In genomic region chr21:45479691-45480675, GRCh38 we compare ENCODE assay signal across 14 cellular contexts.
DNase-seq lines count a peak whose midpoint lies in the region; ATAC-seq and TF ChIP-seq lines count a peak whose summit lies in the region.
"Had no signal": no experiment of that assay in that cellular context is flagged by ENCODE, and none has a peak within 500 bp of the region (broad histone marks: within the 10 kb centered on the region; RNA-seq: fewer than 3 reads in every experiment).

No MANE protein-coding gene starts in this region.

- CTCF ChIA-PET in activated CD8-positive, alpha-beta T cell treated with anti-CD3 and anti-CD28 coated beads for 36 hours (lab: Charles Lee): no interaction called here

- TF ChIP-seq CTCF in activated CD8-positive, alpha-beta T cell treated with anti-CD3 and anti-CD28 coated beads for 36 hours (IDR thresholded peaks at IDR 0.05): no peak
- TF ChIP-seq CTCF in colonic mucosa (IDR thresholded peaks at IDR 0.05): no peak

- H3K4me3 ChIP-seq in colonic mucosa: no peak overlapping the region
- H3K4me3 ChIP-seq: GM23338, left ventricle myocardium inferior had no signal

- no peaks in the 10 kb centered on the region for H3K9me3 ChIP-seq in colonic mucosa
- H3K9me3 ChIP-seq: left ventricle myocardium inferior had no signal

- intact Hi-C loops in activated CD8-positive, alpha-beta T cell treated with anti-CD3 and anti-CD28 coated beads for 36 hours (cut with micrococcal nuclease): loop anchor here (5.0 to 10.0 kb wide), 2 partner anchors 117 to 345 kb away; no protein-coding TSS in a partner anchor
- intact Hi-C loops in colonic mucosa (cut with DNase I): loop anchor here (5.0 kb wide), 1 partner anchor 117 kb away; no protein-coding TSS in a partner anchor

- peak overlapping the region; percentile 70 for H3K4me3 Mint-ChIP-seq in activated T-cell treated with anti-CD3 and anti-CD28 coated beads, Interleukin-2, amount 50 U/mL, for 4 hours
- H3K4me3 Mint-ChIP-seq in activated CD8-positive, alpha-beta T cell treated with anti-CD3 and anti-CD28 coated beads for 36 hours: peak overlapping the region; percentile 67
- H3K4me3 Mint-ChIP-seq: GM23338 had no signal

- no peak overlapping the region for H3K9ac ChIP-seq in colonic mucosa (ENCODE audit: low read depth in 2 of 2, low read length in 2 of 2)

- no peaks in the 10 kb centered on the region for H3K9me3 Mint-ChIP-seq in activated T-cell treated with anti-CD3 and anti-CD28 coated beads, Interleukin-2, amount 50 U/mL, for 4 hours
- no peaks in the 10 kb centered on the region for H3K9me3 Mint-ChIP-seq in activated CD8-positive, alpha-beta T cell treated with anti-CD3 and anti-CD28 coated beads for 36 hours

- no peaks in the 10 kb centered on the region for H3K36me3 Mint-ChIP-seq in activated T-cell treated with anti-CD3 and anti-CD28 coated beads, Interleukin-2, amount 50 U/mL, for 4 hours (ENCODE audit: insufficient read depth)
- H3K36me3 Mint-ChIP-seq in activated CD8-positive, alpha-beta T cell treated with anti-CD3 and anti-CD28 coated beads for 36 hours (ENCODE audit: low read depth): no peaks in the 10 kb centered on the region

- H3K27me3 ChIP-seq in colonic mucosa: no peaks in the 10 kb centered on the region

- peak in 1 of 2 donors; percentile 20 for ATAC-seq in activated T-cell treated with anti-CD3 and anti-CD28 coated beads, Interleukin-2, amount 50 U/mL, for 4 hours
- ATAC-seq in activated CD8-positive, alpha-beta T cell treated with anti-CD3 and anti-CD28 coated beads for 36 hours: peak; percentile 57
- ATAC-seq: GM23338, sciatic nerve had no signal

- no peaks in the 10 kb centered on the region for H3K4me1 ChIP-seq in colonic mucosa

- H3K36me3 ChIP-seq in colonic mucosa: no peaks in the 10 kb centered on the region

- POLR2A ChIA-PET in activated CD8-positive, alpha-beta T cell treated with anti-CD3 and anti-CD28 coated beads for 36 hours (lab: Charles Lee): interaction anchor here (0.6 to 1.4 kb wide), 6 partner anchors 9 to 572 kb away, joined by 3 to 6 read pairs (median 4); no protein-coding TSS in a partner anchor

- DNase-seq in activated T-cell treated with anti-CD3 and anti-CD28 coated beads, Interleukin-2, amount 50 U/mL, for 4 hours: no peak
- DNase-seq in activated T-cell treated with anti-CD3 and anti-CD28 coated beads for 4 hours: no peak
- peak; percentile 60 for DNase-seq in activated CD8-positive, alpha-beta T cell treated with anti-CD3 and anti-CD28 coated beads for 36 hours
- DNase-seq in effector CD8-positive, alpha-beta T cell (lab: John Stamatoyannopoulos, UW): peak; percentile 8
- DNase-seq in stimulated activated CD8-positive, alpha-beta memory T cell treated with anti-CD3 and anti-CD28 coated beads, Interleukin-4, amount 100 ng/mL, for 48 hours: peak; percentile 39
- DNase-seq in NCI-H510A treated with DMSO at 0.1 percent for 48 hours (lab: John Stamatoyannopoulos, UW): no peak
- no peak for DNase-seq in colonic mucosa
- DNase-seq in NCI-H748 treated with DMSO at 0.1 percent for 48 hours (lab: John Stamatoyannopoulos, UW): no peak
- DNase-seq: ACHN, left ventricle myocardium inferior, NCI-H2171, SIG-M5 had no signal

- H3K4me1 Mint-ChIP-seq in activated T-cell treated with anti-CD3 and anti-CD28 coated beads, Interleukin-2, amount 50 U/mL, for 4 hours (ENCODE audit: low read depth): peaks cover 50% of the 10 kb centered on the region
- peaks cover 29% of the 10 kb centered on the region for H3K4me1 Mint-ChIP-seq in activated CD8-positive, alpha-beta T cell treated with anti-CD3 and anti-CD28 coated beads for 36 hours (ENCODE audit: low read depth)

- H3K27ac Mint-ChIP-seq in activated CD8-positive, alpha-beta T cell treated with anti-CD3 and anti-CD28 coated beads for 36 hours: peak overlapping the region; percentile 87

- H3K27ac ChIP-seq in colonic mucosa: no peak overlapping the region
- H3K27ac ChIP-seq: left ventricle myocardium inferior had no signal

- no peaks in the 10 kb centered on the region for H3K27me3 Mint-ChIP-seq in activated T-cell treated with anti-CD3 and anti-CD28 coated beads, Interleukin-2, amount 50 U/mL, for 4 hours (ENCODE audit: low read depth)
- no peaks in the 10 kb centered on the region for H3K27me3 Mint-ChIP-seq in activated CD8-positive, alpha-beta T cell treated with anti-CD3 and anti-CD28 coated beads for 36 hours

Comparison
In these comparisons a context has a peak if more than half of its experiments do, and no peak if none do; other contexts are left out.
1. DNase-seq: peak in activated CD8-positive, alpha-beta T cell treated with anti-CD3 and anti-CD28 coated beads for 36 hours (single experiment), effector CD8-positive, alpha-beta T cell (single experiment) and stimulated activated CD8-positive, alpha-beta memory T cell treated with anti-CD3 and anti-CD28 coated beads, Interleukin-4, amount 100 ng/mL, for 48 hours (single experiment); none in activated T-cell treated with anti-CD3 and anti-CD28 coated beads, Interleukin-2, amount 50 U/mL, for 4 hours (single experiment), activated T-cell treated with anti-CD3 and anti-CD28 coated beads for 4 hours (single experiment), NCI-H510A treated with DMSO at 0.1 percent for 48 hours (single experiment), colonic mucosa (single experiment) and NCI-H748 treated with DMSO at 0.1 percent for 48 hours (single experiment).